In the genomic region with DNA sequence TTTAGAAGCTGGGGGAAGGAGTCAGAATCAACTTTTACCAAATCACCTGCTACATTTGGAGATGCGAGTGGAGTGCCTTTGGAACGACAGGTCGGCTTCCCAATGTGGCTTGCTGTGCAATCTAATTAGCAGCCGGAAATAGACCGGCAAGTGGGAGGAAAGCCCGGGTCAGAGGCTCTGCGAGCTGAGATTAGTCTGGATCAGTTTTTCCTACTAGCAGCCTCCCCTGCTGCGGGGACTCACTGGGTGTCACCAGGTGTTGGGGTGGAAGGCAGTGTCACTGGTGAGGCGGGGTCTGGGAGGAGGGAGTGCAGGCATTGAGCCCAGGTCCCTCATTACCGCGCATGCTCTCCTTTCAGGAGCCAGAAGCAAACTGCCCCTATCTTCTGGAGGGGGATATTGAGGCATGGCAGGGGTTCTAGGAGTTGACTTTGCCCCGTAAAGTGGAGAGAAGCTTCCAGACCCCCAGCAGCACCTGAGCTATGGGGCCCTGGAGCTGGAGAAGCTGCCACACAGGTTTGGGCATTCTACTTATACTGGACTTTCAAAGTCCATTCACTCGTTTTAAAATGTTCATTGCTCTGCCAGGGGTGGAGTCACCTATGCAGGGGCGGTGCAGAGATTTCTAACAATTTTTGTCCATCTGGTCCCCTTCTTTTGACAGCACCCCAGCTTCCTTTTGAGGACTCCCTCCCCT, we compare ENCODE assay signal across 13 cellular contexts. TPM values are rescaled to one million over a fixed set of nuclear protein-coding genes. Genes with fewer than 3 reads are reported as not detected.
DNase-seq lines count a peak whose midpoint lies in the region; ATAC-seq and TF ChIP-seq lines count a peak whose summit lies in the region.
"Had no signal": no experiment of that assay in that cellular context is flagged by ENCODE, and none has a peak within 500 bp of the region (broad histone marks: within the 10 kb centered on the region; RNA-seq: fewer than 3 reads in every experiment).

No MANE protein-coding gene starts in this region.

- TF ChIP-seq CTCF in Calu3 (IDR thresholded peaks at IDR 0.05; ENCODE audit: unreplicated experiment) (peak; percentile 13), psoas muscle (IDR thresholded peaks at IDR 0.05) (no peak)

- 40 to 49% (median 48%) methylated on average over 14 of the region's 14 CpGs for WGBS in psoas muscle, 3 donors
- 32% methylated on average over 14 of the region's 14 CpGs for WGBS in aorta, 2 donors

- POLR2A ChIA-PET in CD8-positive, alpha-beta memory T cell (lab: Charles Lee) = no interaction called here
- POLR2A ChIA-PET in activated CD4-positive, alpha-beta memory T cell treated with anti-CD3 and anti-CD28 coated beads for 36 hours (lab: Charles Lee) = no interaction called here

- H3K4me3 ChIP-seq in NT2/D1 (ENCODE audit: insufficient read length, low read depth) = no peak overlapping the region
- no peak overlapping the region for H3K4me3 ChIP-seq in psoas muscle
- H3K4me3 ChIP-seq in CD8-positive, alpha-beta memory T cell (ENCODE audit: low read length) = no peak overlapping the region
- no peak overlapping the region for H3K4me3 ChIP-seq in aorta (ENCODE audit: low read length in 2 of 2)

- H3K4me1 Mint-ChIP-seq in Calu3 (ENCODE audit: low read depth, unreplicated experiment) = peaks cover 26% of the 10 kb centered on the region
- no peaks in the 10 kb centered on the region for H3K4me1 Mint-ChIP-seq in CD8-positive, alpha-beta memory T cell
- H3K4me1 Mint-ChIP-seq in activated CD4-positive, alpha-beta memory T cell treated with anti-CD3 and anti-CD28 coated beads for 36 hours (ENCODE audit: low read depth) = no peaks in the 10 kb centered on the region
- H3K4me1 Mint-ChIP-seq: activated naive CD8-positive, alpha-beta T cell treated with anti-CD3 and anti-CD28 coated beads, Interleukin-2, amount 10 ng/mL, durations not matched to agents 7 days and 5 days had no signal

- BruUV-seq in Calu3 (replicated peaks; lab: Mats Ljungman, UMichigan) = no TSS peak

- DNase-seq in Calu3 (peak; percentile 67), NT2/D1 (ENCODE audit: low read depth, low spot score) (no peak), left cardiac atrium (peak; percentile 57), psoas muscle (no peak), aorta (no peak)
- no peak for DNase-seq in CD8-positive, alpha-beta memory T cell
- no peak for DNase-seq in activated CD4-positive, alpha-beta memory T cell treated with anti-CD3 and anti-CD28 coated beads for 36 hours
- DNase-seq: activated naive CD8-positive, alpha-beta T cell treated with anti-CD3 and anti-CD28 coated beads, Interleukin-2, amount 10 ng/mL, durations not matched to agents 7 days and 5 days; dorsolateral prefrontal cortex; foreskin keratinocyte; GDM1; H9 had no signal

- H3K27ac Mint-ChIP-seq in Calu3 (ENCODE audit: unreplicated experiment) = peak overlapping the region; percentile 81
- H3K27ac Mint-ChIP-seq in CD8-positive, alpha-beta memory T cell = no peak overlapping the region
- no peak overlapping the region for H3K27ac Mint-ChIP-seq in activated CD4-positive, alpha-beta memory T cell treated with anti-CD3 and anti-CD28 coated beads for 36 hours
- H3K27ac Mint-ChIP-seq: activated naive CD8-positive, alpha-beta T cell treated with anti-CD3 and anti-CD28 coated beads, Interleukin-2, amount 10 ng/mL, durations not matched to agents 7 days and 5 days had no signal

- peaks cover 6% of the 10 kb centered on the region for H3K36me3 Mint-ChIP-seq in Calu3 (ENCODE audit: insufficient read depth, unreplicated experiment)
- no peaks in the 10 kb centered on the region for H3K36me3 Mint-ChIP-seq in CD8-positive, alpha-beta memory T cell
- no peaks in the 10 kb centered on the region for H3K36me3 Mint-ChIP-seq in activated CD4-positive, alpha-beta memory T cell treated with anti-CD3 and anti-CD28 coated beads for 36 hours
- H3K36me3 Mint-ChIP-seq: activated naive CD8-positive, alpha-beta T cell treated with anti-CD3 and anti-CD28 coated beads, Interleukin-2, amount 10 ng/mL, durations not matched to agents 7 days and 5 days had no signal

- H3K4me1 ChIP-seq in NT2/D1 (ENCODE audit: insufficient read depth, insufficient read length) = peaks cover 13% of the 10 kb centered on the region
- no peaks in the 10 kb centered on the region for H3K4me1 ChIP-seq in psoas muscle
- H3K4me1 ChIP-seq in CD8-positive, alpha-beta memory T cell (ENCODE audit: insufficient read depth, low read length) = no peaks in the 10 kb centered on the region
- H3K4me1 ChIP-seq in aorta (ENCODE audit: control insufficient read depth in 1 of 2, insufficient read depth in 2 of 2, low read length in 2 of 2) = no peaks in the 10 kb centered on the region
- H3K4me1 ChIP-seq: foreskin keratinocyte had no signal

- H3K27ac ChIP-seq in psoas muscle (peak overlapping the region; percentile 16), aorta (ENCODE audit: low read depth in 1 of 2, low read length in 2 of 2) (no peak overlapping the region)
- no peak overlapping the region for H3K27ac ChIP-seq in CD8-positive, alpha-beta memory T cell (ENCODE audit: low read depth, low read length)
- H3K27ac ChIP-seq: foreskin keratinocyte had no signal

- H3K9me3 ChIP-seq in NT2/D1 (ENCODE audit: insufficient read depth, low read length) (peaks cover 4% of the 10 kb centered on the region; the same call in 1 of the 2 replicates), psoas muscle (no peaks in the 10 kb centered on the region), aorta (ENCODE audit: control insufficient read depth, low read length) (peaks cover 3% of the 10 kb centered on the region)
- no peaks in the 10 kb centered on the region for H3K9me3 ChIP-seq in CD8-positive, alpha-beta memory T cell (ENCODE audit: low read length)

- H3K9ac ChIP-seq in NT2/D1 (ENCODE audit: insufficient read length, low read depth) = peak overlapping the region; percentile 36

- H3K36me3 ChIP-seq in NT2/D1 (ENCODE audit: insufficient read depth, insufficient read length, low read length) = peaks cover 62% of the 10 kb centered on the region
- no peaks in the 10 kb centered on the region for H3K36me3 ChIP-seq in psoas muscle (ENCODE audit: insufficient read depth in 1 of 2, low read depth in 1 of 2)
- no peaks in the 10 kb centered on the region for H3K36me3 ChIP-seq in CD8-positive, alpha-beta memory T cell (ENCODE audit: insufficient read depth, low read length)
- H3K36me3 ChIP-seq in aorta (ENCODE audit: control insufficient read depth in 1 of 2, insufficient read depth in 2 of 2, low read length in 1 of 2) = no peaks in the 10 kb centered on the region

- H3K4me3 Mint-ChIP-seq in Calu3 (ENCODE audit: low read depth, unreplicated experiment) = peak overlapping the region; percentile 64
- H3K4me3 Mint-ChIP-seq in CD8-positive, alpha-beta memory T cell = no peak overlapping the region
- no peak overlapping the region for H3K4me3 Mint-ChIP-seq in activated CD4-positive, alpha-beta memory T cell treated with anti-CD3 and anti-CD28 coated beads for 36 hours
- H3K4me3 Mint-ChIP-seq: activated naive CD8-positive, alpha-beta T cell treated with anti-CD3 and anti-CD28 coated beads, Interleukin-2, amount 10 ng/mL, durations not matched to agents 7 days and 5 days; H9 had no signal

- intact Hi-C loops in Calu3 (cut with micrococcal nuclease; ENCODE audit: unreplicated experiment) = loop anchor here (5.0 kb wide), 1 partner anchor 598 kb away; no protein-coding TSS in a partner anchor
- intact Hi-C loops in left cardiac atrium (cut with DNase I) = loop anchor here in 1 of 2 donors (10.0 kb wide), 1 partner anchor 99 kb away; no protein-coding TSS in a partner anchor
- intact Hi-C loops in psoas muscle (cut with DNase I) = no loop called here
- intact Hi-C loops in aorta (cut with DNase I) = no loop called here
- intact Hi-C loops in activated CD4-positive, alpha-beta memory T cell treated with anti-CD3 and anti-CD28 coated beads for 36 hours (cut with micrococcal nuclease) = no loop called here

- ATAC-seq in left cardiac atrium (peak; percentile 14 to 31), psoas muscle (peak in 1 of 4 donors; percentile 27), GM21723 (IDR thresholded peaks at IDR 0.05; ENCODE audit: unreplicated experiment) (no peak), aorta (ENCODE audit: low FRiP score) (no peak)
- ATAC-seq: foreskin keratinocyte had no signal

- CTCF ChIA-PET in Calu3 (lab: Charles Lee) = interaction anchor here (1.3 to 2.1 kb wide), 3 partner anchors 9 to 49 kb away, joined by 4 to 13 read pairs (median 4); partner anchors contain the start of gene SULF2
- CTCF ChIA-PET in CD8-positive, alpha-beta memory T cell (lab: Charles Lee) = no interaction called here
- CTCF ChIA-PET in activated CD4-positive, alpha-beta memory T cell treated with anti-CD3 and anti-CD28 coated beads for 36 hours (lab: Charles Lee) = no interaction called here

- no peaks in the 10 kb centered on the region for H3K9me3 Mint-ChIP-seq in Calu3 (ENCODE audit: low read depth, unreplicated experiment)
- peaks cover 0 to 3% (median 0%) of the 10 kb centered on the region in 5 donors for H3K9me3 Mint-ChIP-seq in CD8-positive, alpha-beta memory T cell
- H3K9me3 Mint-ChIP-seq in activated CD4-positive, alpha-beta memory T cell treated with anti-CD3 and anti-CD28 coated beads for 36 hours = peaks cover 4% of the 10 kb centered on the region

- no peaks in the 10 kb centered on the region for H3K27me3 Mint-ChIP-seq in Calu3 (ENCODE audit: unreplicated experiment)
- peaks cover 5 to 8% of the 10 kb centered on the region in 2 donors for H3K27me3 Mint-ChIP-seq in CD8-positive, alpha-beta memory T cell
- H3K27me3 Mint-ChIP-seq in activated CD4-positive, alpha-beta memory T cell treated with anti-CD3 and anti-CD28 coated beads for 36 hours = peaks cover 2% of the 10 kb centered on the region

- H3K27me3 ChIP-seq in NT2/D1 (ENCODE audit: insufficient read depth, insufficient read length) = no peaks in the 10 kb centered on the region
- peaks cover 0 to 4% (median 0%) of the 10 kb centered on the region in 3 donors for H3K27me3 ChIP-seq in psoas muscle (ENCODE audit: insufficient read depth in 3 of 3, low read length in 2 of 3)
- H3K27me3 ChIP-seq in CD8-positive, alpha-beta memory T cell (ENCODE audit: insufficient read depth, low read length, poor library complexity, severe bottlenecking) = no peaks in the 10 kb centered on the region
- H3K27me3 ChIP-seq in aorta (ENCODE audit: control insufficient read depth in 1 of 2, insufficient read depth in 2 of 2, low read length in 1 of 2) = no peaks in the 10 kb centered on the region
- H3K27me3 ChIP-seq: foreskin keratinocyte had no signal

RNA-seq across cellular contexts. Expression of gene SULF2, which starts 11.1 kb away (rescaled TPM):
- 112 and 120 TPM in 2 replicates for total RNA-seq in Calu3 (2022)
- total RNA-seq in left cardiac atrium = 10 to 100 TPM; 37.2 to 55.1 TPM
- total RNA-seq in psoas muscle = 10 to 100 TPM; 11.6 to 23.3 (median 17.6) TPM
- 10 to 100 TPM in 1 of 3 donors, 1 to 10 TPM in 2; 5.3 to 10.5 (median 8.8) TPM for polyA plus RNA-seq in psoas muscle
- 1 to 10 TPM; 1.1 to 1.4 TPM for total RNA-seq in CD8-positive, alpha-beta memory T cell
- polyA plus RNA-seq in CD8-positive, alpha-beta memory T cell = 0.28 TPM
- total RNA-seq in aorta = 100 to 1,000 TPM in 1 of 2 donors, 10 to 100 TPM in 1; 85.8 to 145 TPM
- 10 to 100 TPM; 17.7 to 43.5 TPM for polyA plus RNA-seq in aorta
- total RNA-seq in activated CD4-positive, alpha-beta memory T cell treated with anti-CD3 and anti-CD28 coated beads for 36 hours = under 1 TPM; 0.17 to 0.34 TPM

Comparison
In these comparisons a context has a peak if more than half of its experiments do, and no peak if none do; other contexts are left out.
1. DNase-seq: peak in Calu3 (single experiment) and left cardiac atrium (single experiment); none in NT2/D1 (single experiment), psoas muscle (0 of 2), CD8-positive, alpha-beta memory T cell (0 of 5), aorta (0 of 2) and activated CD4-positive, alpha-beta memory T cell treated with anti-CD3 and anti-CD28 coated beads for 36 hours (single experiment).
2. ATAC-seq: peak in left cardiac atrium (2 of 2); none in GM21723 (single experiment) and aorta (single experiment).
3. RNA of gene SULF2, which starts 11.1 kb away (total RNA-seq): 85.8 to 145 TPM in aorta, 112 to 120 TPM in Calu3, 37.2 to 55.1 TPM in left cardiac atrium and 11.6 to 23.3 TPM in psoas muscle; 1.1 to 1.4 TPM in CD8-positive, alpha-beta memory T cell and 0.17 to 0.34 TPM in activated CD4-positive, alpha-beta memory T cell treated with anti-CD3 and anti-CD28 coated beads for 36 hours; every median in the first group is over 4 times any median in the second.